ENCODE assay signal across 15 cellular contexts in the genomic region with DNA sequence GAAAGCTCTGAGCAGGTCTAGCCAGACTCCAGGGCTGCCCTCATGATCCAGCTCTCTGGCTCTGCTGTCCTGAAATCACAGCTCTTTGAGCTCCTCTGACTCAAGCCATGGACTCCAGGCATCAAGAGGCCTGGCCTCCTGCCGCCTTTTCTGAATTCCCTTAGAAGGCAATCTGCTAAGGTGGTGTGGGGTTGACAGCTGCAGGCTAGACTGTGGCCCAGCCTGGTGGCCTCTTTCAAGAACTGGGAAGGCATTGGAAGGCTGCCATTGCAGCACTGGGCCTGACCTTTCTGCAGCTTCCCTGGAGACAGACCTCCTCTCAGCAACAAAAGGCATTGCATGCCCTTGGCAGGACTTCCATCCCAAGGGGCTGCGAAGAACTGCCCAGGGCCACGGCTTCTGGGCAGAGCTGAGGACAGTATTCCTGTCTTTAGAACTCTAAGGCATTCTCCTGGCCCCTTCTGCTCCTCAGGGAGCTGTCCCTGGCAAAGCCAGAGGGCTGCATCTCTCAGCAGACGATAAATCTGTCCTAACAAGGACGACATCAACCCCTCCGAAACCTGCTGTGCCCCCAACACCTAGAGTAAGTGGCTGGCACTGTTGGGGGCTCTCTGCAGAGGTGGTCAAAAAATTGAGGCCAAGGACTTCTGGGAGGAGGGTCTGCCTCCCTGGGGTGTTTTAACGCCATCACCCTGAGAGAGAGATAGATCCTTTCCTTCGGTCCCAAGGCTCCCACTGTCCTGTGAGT.
A peak's percentile ranks its signal among the peaks of the same experiment; 100 is the strongest.
DNase-seq lines count a peak whose midpoint lies in the region; ATAC-seq and TF ChIP-seq lines count a peak whose summit lies in the region.
"Had no signal": no experiment of that assay in that cellular context is flagged by ENCODE, and none has a peak within 500 bp of the region (broad histone marks: within the 10 kb centered on the region; RNA-seq: fewer than 3 reads in every experiment).

No MANE protein-coding gene starts in this region.

- no peak overlapping the region for H3K4me2 ChIP-seq in neuronal stem cell (ENCODE audit: insufficient read depth, low read length, poor library complexity, severe bottlenecking)
- H3K4me2 ChIP-seq: smooth muscle cell had no signal

- no peaks in the 10 kb centered on the region for H3K9me3 Mint-ChIP-seq in stimulated activated naive CD8-positive, alpha-beta T cell treated with anti-CD3 and anti-CD28 coated beads, Interleukin-15, amount 100 ng/mL, for 72 hours
- H3K9me3 Mint-ChIP-seq in activated CD8-positive, alpha-beta memory T cell treated with anti-CD3 and anti-CD28 coated beads, Interleukin-2, amount 10 ng/mL, durations not matched to agents 7 days and 5 days (ENCODE audit: low read depth), result no peaks in the 10 kb centered on the region
- H3K9me3 Mint-ChIP-seq: activated T-cell treated with anti-CD3 and anti-CD28 coated beads, Interleukin-2, amount 50 U/mL, for 4 hours had no signal

- no peak for ATAC-seq in stimulated activated naive CD8-positive, alpha-beta T cell treated with anti-CD3 and anti-CD28 coated beads, Interleukin-15, amount 100 ng/mL, for 72 hours
- ATAC-seq in stimulated activated naive CD8-positive, alpha-beta T cell treated with anti-CD3 and anti-CD28 coated beads, Interleukin-15, Interleukin-2, amounts not matched to agents 100 U/mL and 50 U/mL, for 24 hours, result no peak
- peak; percentile 47 for ATAC-seq in gastroesophageal sphincter
- no peak for ATAC-seq in body of pancreas
- no peak for ATAC-seq in activated CD8-positive, alpha-beta memory T cell treated with anti-CD3 and anti-CD28 coated beads, Interleukin-2, amount 10 ng/mL, durations not matched to agents 7 days and 5 days
- ATAC-seq in GM18502 (IDR thresholded peaks at IDR 0.05; ENCODE audit: poor library complexity, unreplicated experiment), result no peak
- no peak for ATAC-seq in HG03460 (IDR thresholded peaks at IDR 0.05; ENCODE audit: unreplicated experiment)
- ATAC-seq: activated CD4-positive, CD25-positive, alpha-beta regulatory T cell treated with anti-CD3 and anti-CD28 coated beads, Interleukin-2, amount 50 U/mL, for 24 hours; activated T-cell treated with anti-CD3 and anti-CD28 coated beads, Interleukin-2, amount 50 U/mL, for 4 hours; K562; upper lobe of right lung had no signal

- peak overlapping the region; percentile 42 for H2AK5ac ChIP-seq in neuronal stem cell (ENCODE audit: low read depth, low read length)

- no peak overlapping the region for H2BK5ac ChIP-seq in neuronal stem cell (ENCODE audit: low read length)

- H3K36me3 ChIP-seq in gastroesophageal sphincter, result peaks cover 0 to 15% of the 10 kb centered on the region in 2 donors
- no peaks in the 10 kb centered on the region for H3K36me3 ChIP-seq in neuronal stem cell (replicated peaks in 1 of 2; ENCODE audit: control insufficient read depth in 2 of 2, insufficient read depth in 2 of 2, low read length in 2 of 2)
- H3K36me3 ChIP-seq in body of pancreas (replicated peaks in 1 of 2; ENCODE audit: insufficient read depth in 1 of 2, low read depth in 2 of 2), result no peaks in the 10 kb centered on the region

- no peaks in the 10 kb centered on the region for H3K27me3 Mint-ChIP-seq in stimulated activated naive CD8-positive, alpha-beta T cell treated with anti-CD3 and anti-CD28 coated beads, Interleukin-15, amount 100 ng/mL, for 72 hours
- H3K27me3 Mint-ChIP-seq in activated CD8-positive, alpha-beta memory T cell treated with anti-CD3 and anti-CD28 coated beads, Interleukin-2, amount 10 ng/mL, durations not matched to agents 7 days and 5 days, result no peaks in the 10 kb centered on the region

- no peaks in the 10 kb centered on the region for H3K4me1 Mint-ChIP-seq in stimulated activated naive CD8-positive, alpha-beta T cell treated with anti-CD3 and anti-CD28 coated beads, Interleukin-15, amount 100 ng/mL, for 72 hours
- no peaks in the 10 kb centered on the region for H3K4me1 Mint-ChIP-seq in activated CD8-positive, alpha-beta memory T cell treated with anti-CD3 and anti-CD28 coated beads, Interleukin-2, amount 10 ng/mL, durations not matched to agents 7 days and 5 days

- intact Hi-C loops in body of pancreas (cut with DNase I), result no loop called here

- no peak overlapping the region for H3K4me3 ChIP-seq in gastroesophageal sphincter
- H3K4me3 ChIP-seq in neuronal stem cell (ENCODE audit: low read length in 2 of 2), result no peak overlapping the region
- H3K4me3 ChIP-seq in body of pancreas, result no peak overlapping the region
- H3K4me3 ChIP-seq: K562, smooth muscle cell, upper lobe of right lung had no signal

- peak overlapping the region in 2 of 4 donors; percentile 59 for H3K27ac ChIP-seq in gastroesophageal sphincter
- no peak overlapping the region for H3K27ac ChIP-seq in neuronal stem cell (replicated peaks; ENCODE audit: low read length)
- no peak overlapping the region for H3K27ac ChIP-seq in body of pancreas
- H3K27ac ChIP-seq: upper lobe of right lung had no signal

- no peak overlapping the region for H4K91ac ChIP-seq in neuronal stem cell (ENCODE audit: low read depth, low read length, poor library complexity)

- H3K79me1 ChIP-seq in neuronal stem cell (ENCODE audit: low read depth, low read length), result no peaks in the 10 kb centered on the region

- TF ChIP-seq CTCF in gastroesophageal sphincter (IDR thresholded peaks at IDR 0.05) (no peak), body of pancreas (IDR thresholded peaks at IDR 0.05) (no peak)

- H3K36me3 Mint-ChIP-seq in activated CD8-positive, alpha-beta memory T cell treated with anti-CD3 and anti-CD28 coated beads, Interleukin-2, amount 10 ng/mL, durations not matched to agents 7 days and 5 days, result no peaks in the 10 kb centered on the region

- H2BK120ac ChIP-seq in neuronal stem cell (ENCODE audit: low read depth, low read length), result no peak overlapping the region

- H3K9ac ChIP-seq in neuronal stem cell (ENCODE audit: low read depth, low read length, poor library complexity), result no peak overlapping the region

- H2AFZ ChIP-seq in neuronal stem cell (ENCODE audit: low read length), result no peak overlapping the region

- H3K27me3 ChIP-seq in gastroesophageal sphincter, result no peaks in the 10 kb centered on the region
- peaks cover 0 to 2% (median 0%) of the 10 kb centered on the region in 3 experiments for H3K27me3 ChIP-seq in neuronal stem cell (ENCODE audit: control insufficient read depth in 3 of 3, insufficient read depth in 3 of 3, low read depth in 1 of 3, low read length in 3 of 3)
- no peaks in the 10 kb centered on the region for H3K27me3 ChIP-seq in body of pancreas
- H3K27me3 ChIP-seq: upper lobe of right lung had no signal

- WGBS in gastroesophageal sphincter (ENCODE audit: low coverage in 1 of 2), 2 donors, result 80% methylated on average over 2 of the region's 8 CpGs; no CpG with 5 or more reads in 1 of the 2 donors
- no CpG with 5 or more reads among the region's 8 CpGs for WGBS in neuronal stem cell (ENCODE audit: extremely low coverage in 2 of 2, insufficient read length in 2 of 2, insufficient replicate concordance in 1 of 2), 2 donors
- WGBS in body of pancreas, 2 donors, result 87 to 100% methylated on average over 3 to 8 of the region's 8 CpGs

- TF ChIP-seq EP300 in gastroesophageal sphincter (IDR thresholded peaks at IDR 0.05), result no peak

- no peaks in the 10 kb centered on the region for H3K9me3 ChIP-seq in gastroesophageal sphincter
- H3K9me3 ChIP-seq in neuronal stem cell (replicated peaks in 1 of 2; ENCODE audit: control insufficient read depth in 2 of 2, insufficient read depth in 1 of 2, low read depth in 1 of 2, low read length in 2 of 2), result no peaks in the 10 kb centered on the region
- H3K9me3 ChIP-seq in body of pancreas, result no peaks in the 10 kb centered on the region
- H3K9me3 ChIP-seq: upper lobe of right lung had no signal

- H3K4me1 ChIP-seq in gastroesophageal sphincter, result peaks cover 0 to 53% (median 6%) of the 10 kb centered on the region in 3 donors
- H3K4me1 ChIP-seq in neuronal stem cell (ENCODE audit: control insufficient read depth in 2 of 2, insufficient read depth in 1 of 2, low read depth in 1 of 2, low read length in 2 of 2), result peaks cover 10 to 13% of the 10 kb centered on the region in 2 donors
- no peaks in the 10 kb centered on the region for H3K4me1 ChIP-seq in body of pancreas
- H3K4me1 ChIP-seq: upper lobe of right lung had no signal

- CTCF ChIA-PET in activated CD8-positive, alpha-beta memory T cell treated with anti-CD3 and anti-CD28 coated beads, Interleukin-2, amount 10 ng/mL, durations not matched to agents 7 days and 5 days (lab: Charles Lee), result no interaction called here

- H4K8ac ChIP-seq in neuronal stem cell (ENCODE audit: low read depth, low read length), result no peak overlapping the region

- no peak overlapping the region for H2BK15ac ChIP-seq in neuronal stem cell (ENCODE audit: low read length)

- no peak overlapping the region for H3K4ac ChIP-seq in neuronal stem cell (ENCODE audit: low read length)

- DNase-seq in stimulated activated naive CD8-positive, alpha-beta T cell treated with anti-CD3 and anti-CD28 coated beads, Interleukin-15, amount 100 ng/mL, for 72 hours, result no peak
- DNase-seq in stimulated activated naive CD8-positive, alpha-beta T cell treated with anti-CD3 and anti-CD28 coated beads, Interleukin-15, Interleukin-2, amounts not matched to agents 100 U/mL and 50 U/mL, for 24 hours, result no peak
- no peak for DNase-seq in neuronal stem cell (ENCODE audit: low spot score)
- DNase-seq in body of pancreas, result no peak
- DNase-seq in activated CD8-positive, alpha-beta memory T cell treated with anti-CD3 and anti-CD28 coated beads, Interleukin-2, amount 10 ng/mL, durations not matched to agents 7 days and 5 days, result no peak
- DNase-seq: activated T-cell treated with anti-CD3 and anti-CD28 coated beads, Interleukin-2, amount 50 U/mL, for 4 hours; DMS153; NCI-H187; upper lobe of right lung had no signal

- H3K18ac ChIP-seq in neuronal stem cell (ENCODE audit: low read length), result peak overlapping the region; percentile 16

- no peak overlapping the region for H3K4me3 Mint-ChIP-seq in stimulated activated naive CD8-positive, alpha-beta T cell treated with anti-CD3 and anti-CD28 coated beads, Interleukin-15, amount 100 ng/mL, for 72 hours
- H3K4me3 Mint-ChIP-seq in activated CD8-positive, alpha-beta memory T cell treated with anti-CD3 and anti-CD28 coated beads, Interleukin-2, amount 10 ng/mL, durations not matched to agents 7 days and 5 days, result no peak overlapping the region
- H3K4me3 Mint-ChIP-seq: activated T-cell treated with anti-CD3 and anti-CD28 coated beads, Interleukin-2, amount 50 U/mL, for 4 hours had no signal

- peak overlapping the region; percentile 46 to 92 for H3K27ac Mint-ChIP-seq in stimulated activated naive CD8-positive, alpha-beta T cell treated with anti-CD3 and anti-CD28 coated beads, Interleukin-15, amount 100 ng/mL, for 72 hours
- H3K27ac Mint-ChIP-seq in activated CD8-positive, alpha-beta memory T cell treated with anti-CD3 and anti-CD28 coated beads, Interleukin-2, amount 10 ng/mL, durations not matched to agents 7 days and 5 days, result no peak overlapping the region

- H2BK12ac ChIP-seq in neuronal stem cell (ENCODE audit: low read length), result no peak overlapping the region

- TF ChIP-seq POLR2A in gastroesophageal sphincter (IDR thresholded peaks at IDR 0.05) (no peak), body of pancreas (IDR thresholded peaks at IDR 0.05) (no peak)

- H3K14ac ChIP-seq in neuronal stem cell (ENCODE audit: low read length), result no peak overlapping the region

- H3K23ac ChIP-seq in neuronal stem cell (ENCODE audit: low read depth, low read length, poor library complexity), result no peak overlapping the region
